In genomic region chr10:35136263-35136815, GRCh38 we compare ENCODE assay signal across 9 cellular contexts. TPM values are rescaled to one million over a fixed set of nuclear protein-coding genes. Genes with fewer than 3 reads are reported as not detected.
DNase-seq lines count a peak whose midpoint lies in the region; ATAC-seq and TF ChIP-seq lines count a peak whose summit lies in the region.
"Had no signal": no experiment of that assay in that cellular context is flagged by ENCODE, and none has a peak within 500 bp of the region (broad histone marks: within the 10 kb centered on the region; RNA-seq: fewer than 3 reads in every experiment).

No MANE protein-coding gene starts in this region.

- TF ChIP-seq CTCF in GM10266 (IDR thresholded peaks at IDR 0.05; ENCODE audit: control insufficient read depth, insufficient read depth, low read depth, missing control alignments) (no peak), hepatocyte (IDR thresholded peaks at IDR 0.05; ENCODE audit: poor library complexity) (no peak)

- peaks cover 38% of the 10 kb centered on the region for H3K4me1 Mint-ChIP-seq in activated T-helper 2 cell treated with anti-CD3 and anti-CD28 coated beads, Interferon-gamma antibody, Interleukin-2, Interleukin-4, amounts not matched to agents 10 μg/mL and 5 μg/mL and 100 μg/mL, durations not matched to agents 14 hours and 24 hours and 36 hours (ENCODE audit: low read depth)

- DNase-seq in GM10266 (ENCODE audit: extremely low spot score) = peak; percentile 36
- DNase-seq in activated T-helper 2 cell treated with anti-CD3 and anti-CD28 coated beads, Interferon-gamma antibody, Interleukin-2, Interleukin-4, amounts not matched to agents 10 μg/mL and 5 μg/mL and 100 μg/mL, durations not matched to agents 14 hours and 24 hours and 36 hours (ENCODE audit: low spot score) = no peak
- no peak for DNase-seq in HT-29 (ENCODE audit: low spot score)
- DNase-seq in hepatocyte (ENCODE audit: low spot score) = no peak
- DNase-seq in NCI-H1105 treated with DMSO at 0.1 percent for 48 hours (lab: John Stamatoyannopoulos, UW) = no peak
- DNase-seq in SK-N-DZ (ENCODE audit: low spot score) = no peak

- peak overlapping the region; percentile 39 for H3K4me3 Mint-ChIP-seq in activated T-helper 2 cell treated with anti-CD3 and anti-CD28 coated beads, Interferon-gamma antibody, Interleukin-2, Interleukin-4, amounts not matched to agents 10 μg/mL and 5 μg/mL and 100 μg/mL, durations not matched to agents 14 hours and 24 hours and 36 hours (ENCODE audit: low read depth)

- peak overlapping the region; percentile 69 for H3K27ac Mint-ChIP-seq in activated T-helper 2 cell treated with anti-CD3 and anti-CD28 coated beads, Interferon-gamma antibody, Interleukin-2, Interleukin-4, amounts not matched to agents 10 μg/mL and 5 μg/mL and 100 μg/mL, durations not matched to agents 14 hours and 24 hours and 36 hours

- no peak overlapping the region for H3K4me2 ChIP-seq in hepatocyte

- no peaks in the 10 kb centered on the region for H3K27me3 ChIP-seq in hepatocyte

- no peak overlapping the region for H3K27ac ChIP-seq in hepatocyte

- H3K9me2 ChIP-seq in hepatocyte (replicated peaks; ENCODE audit: insufficient read depth) = no peaks in the 10 kb centered on the region

- H3K36me3 ChIP-seq in hepatocyte (replicated peaks; ENCODE audit: insufficient read depth, low read depth) = no peaks in the 10 kb centered on the region

- H3K9me3 ChIP-seq in hepatocyte (ENCODE audit: low read depth) = no peaks in the 10 kb centered on the region

- no peak overlapping the region for H3K4me3 ChIP-seq in hepatocyte

- intact Hi-C loops in activated T-helper 2 cell treated with anti-CD3 and anti-CD28 coated beads, Interferon-gamma antibody, Interleukin-2, Interleukin-4, amounts not matched to agents 10 μg/mL and 5 μg/mL and 100 μg/mL, durations not matched to agents 14 hours and 24 hours and 36 hours (cut with micrococcal nuclease) = no loop called here

- H3K27me3 Mint-ChIP-seq in activated T-helper 2 cell treated with anti-CD3 and anti-CD28 coated beads, Interferon-gamma antibody, Interleukin-2, Interleukin-4, amounts not matched to agents 10 μg/mL and 5 μg/mL and 100 μg/mL, durations not matched to agents 14 hours and 24 hours and 36 hours (ENCODE audit: low read depth) = no peaks in the 10 kb centered on the region

- no peak overlapping the region for H2AFZ ChIP-seq in hepatocyte

- peaks cover 70% of the 10 kb centered on the region for H3K79me2 ChIP-seq in hepatocyte

- no peaks in the 10 kb centered on the region for H3K9me3 Mint-ChIP-seq in activated T-helper 2 cell treated with anti-CD3 and anti-CD28 coated beads, Interferon-gamma antibody, Interleukin-2, Interleukin-4, amounts not matched to agents 10 μg/mL and 5 μg/mL and 100 μg/mL, durations not matched to agents 14 hours and 24 hours and 36 hours

- H4K20me1 ChIP-seq in hepatocyte (ENCODE audit: insufficient read depth, poor library complexity, severe bottlenecking) = peaks cover 3% of the 10 kb centered on the region

- ATAC-seq in GM19372 (IDR thresholded peaks at IDR 0.05; ENCODE audit: low read depth, unreplicated experiment) = peak; percentile 44
- ATAC-seq in HG03135 (IDR thresholded peaks at IDR 0.05; ENCODE audit: unreplicated experiment) = peak; percentile 56
- ATAC-seq: Panc1 had no signal

- H3K36me3 Mint-ChIP-seq in activated T-helper 2 cell treated with anti-CD3 and anti-CD28 coated beads, Interferon-gamma antibody, Interleukin-2, Interleukin-4, amounts not matched to agents 10 μg/mL and 5 μg/mL and 100 μg/mL, durations not matched to agents 14 hours and 24 hours and 36 hours (ENCODE audit: low read depth) = no peaks in the 10 kb centered on the region

- WGBS in hepatocyte (ENCODE audit: low lambda C conversion rate, missing lambda C conversion rate) = 96% methylated on average over 4 of the region's 4 CpGs

- no peaks in the 10 kb centered on the region for H3K4me1 ChIP-seq in hepatocyte (ENCODE audit: insufficient read depth)

RNA-seq across cellular contexts. Expression of gene CREM, which starts 9.7 kb away (rescaled TPM):
- 189 and 190 TPM in 2 replicates for total RNA-seq in activated T-helper 2 cell treated with anti-CD3 and anti-CD28 coated beads, Interferon-gamma antibody, Interleukin-2, Interleukin-4, amounts not matched to agents 10 μg/mL and 5 μg/mL and 100 μg/mL, durations not matched to agents 14 hours and 24 hours and 36 hours
- 23.1 and 29.7 TPM in 2 replicates for total RNA-seq in HT-29 (2014; rRNA removed; shearing (Covaris generic))
- 53.2 and 58.0 TPM in 2 replicates for total RNA-seq in hepatocyte
- polyA plus RNA-seq in hepatocyte = 38.3 and 41.9 TPM in 2 replicates
- polyA plus RNA-seq in SK-N-DZ (2014; cell fraction: cytosol; rRNA removed) = 41.9 and 50.8 TPM in 2 replicates
- 23.9 and 24.0 TPM in 2 replicates for polyA plus RNA-seq in SK-N-DZ (2014; cell fraction: nucleus; rRNA removed)

RNA-seq across cellular contexts. Expression of gene CUL2, which starts 46.2 kb away (rescaled TPM):
- 43.0 and 49.0 TPM in 2 replicates for total RNA-seq in activated T-helper 2 cell treated with anti-CD3 and anti-CD28 coated beads, Interferon-gamma antibody, Interleukin-2, Interleukin-4, amounts not matched to agents 10 μg/mL and 5 μg/mL and 100 μg/mL, durations not matched to agents 14 hours and 24 hours and 36 hours
- 7.1 and 10.0 TPM in 2 replicates for total RNA-seq in HT-29 (2014; rRNA removed; shearing (Covaris generic))
- 25.3 and 34.4 TPM in 2 replicates for total RNA-seq in hepatocyte
- 23.3 and 25.8 TPM in 2 replicates for polyA plus RNA-seq in hepatocyte
- 19.8 and 21.6 TPM in 2 replicates for polyA plus RNA-seq in SK-N-DZ (2014; cell fraction: cytosol; rRNA removed)
- 9.6 and 13.0 TPM in 2 replicates for polyA plus RNA-seq in SK-N-DZ (2014; cell fraction: nucleus; rRNA removed)
